In the genomic region with DNA sequence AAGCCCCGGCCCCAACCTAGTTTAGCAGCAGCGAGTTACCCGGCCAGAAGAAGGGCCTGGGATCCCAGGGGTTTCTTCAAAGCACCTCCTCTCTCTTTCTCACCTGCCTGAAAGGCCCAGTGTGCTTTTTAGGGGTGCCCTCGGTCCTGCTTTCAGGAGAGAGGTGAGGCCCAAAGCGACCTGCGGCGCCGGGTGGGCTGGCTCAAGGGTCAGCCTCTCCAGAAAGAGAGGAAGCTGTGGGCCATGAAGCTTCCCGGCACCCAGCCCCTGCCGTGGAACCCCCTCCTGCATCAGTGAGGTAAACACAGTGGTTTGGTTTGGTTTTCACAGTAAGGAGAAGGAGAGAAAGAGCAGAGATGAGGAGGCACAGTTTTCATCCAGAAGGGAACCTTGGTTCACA, we compare ENCODE assay signal across 21 cellular contexts. TPM values are rescaled to one million over a fixed set of nuclear protein-coding genes. Genes with fewer than 3 reads are reported as not detected.
A peak's percentile ranks its signal among the peaks of the same experiment; 100 is the strongest.
DNase-seq lines count a peak whose midpoint lies in the region; ATAC-seq, FAIRE-seq and TF ChIP-seq lines count a peak whose summit lies in the region.
"Had no signal": no experiment of that assay in that cellular context is flagged by ENCODE, and none has a peak within 500 bp of the region (broad histone marks: within the 10 kb centered on the region; RNA-seq: fewer than 3 reads in every experiment).

No MANE protein-coding gene starts in this region.

- no peaks in the 10 kb centered on the region for H3K9me3 Mint-ChIP-seq in osteocyte (ENCODE audit: unreplicated experiment)
- no peaks in the 10 kb centered on the region for H3K9me3 Mint-ChIP-seq in activated T-cell treated with anti-CD3 and anti-CD28 coated beads, Interleukin-2, amount 50 U/mL, for 4 hours
- H3K9me3 Mint-ChIP-seq: H9 had no signal

- intact Hi-C loops in thyroid gland (cut with DNase I): no loop called here
- intact Hi-C loops in gastrocnemius medialis (cut with DNase I; ENCODE audit: low total_unique reads): no loop called here

- H3K4me1 Mint-ChIP-seq in osteocyte (ENCODE audit: unreplicated experiment): peaks cover 26% of the 10 kb centered on the region
- peaks cover 30% of the 10 kb centered on the region for H3K4me1 Mint-ChIP-seq in activated T-cell treated with anti-CD3 and anti-CD28 coated beads, Interleukin-2, amount 50 U/mL, for 4 hours (ENCODE audit: low read depth)

- H3K79me1 ChIP-seq in H1 (ENCODE audit: low read depth, low read length): no peaks in the 10 kb centered on the region

- no peak for TF ChIP-seq EP300 in H1 (IDR thresholded peaks at IDR 0.05; ENCODE audit: borderline replicate concordance in 1 of 2, low read depth in 2 of 2, low read length in 2 of 2)

- H4K5ac ChIP-seq in H1 (ENCODE audit: insufficient read length, low read depth, low read length): no peak overlapping the region

- H3K36me3 Mint-ChIP-seq in osteocyte (ENCODE audit: unreplicated experiment): no peaks in the 10 kb centered on the region
- H3K36me3 Mint-ChIP-seq in activated T-cell treated with anti-CD3 and anti-CD28 coated beads, Interleukin-2, amount 50 U/mL, for 4 hours (ENCODE audit: insufficient read depth): no peaks in the 10 kb centered on the region
- H3K36me3 Mint-ChIP-seq: CD4-positive, alpha-beta memory T cell had no signal

- no peak overlapping the region for H2BK120ac ChIP-seq in H1 (replicated peaks; ENCODE audit: low read depth, low read length)

- H3K27ac Mint-ChIP-seq in osteocyte (ENCODE audit: unreplicated experiment): no peak overlapping the region
- H3K27ac Mint-ChIP-seq: CD4-positive, alpha-beta memory T cell; H9 had no signal

- no peak overlapping the region for H2BK15ac ChIP-seq in H1 (ENCODE audit: low read length)

- H3K56ac ChIP-seq in H1 (replicated peaks; ENCODE audit: insufficient read length, low read depth, low read length): no peak overlapping the region

- peaks cover 22% of the 10 kb centered on the region for H3K23me2 ChIP-seq in H1 (ENCODE audit: low read depth, low read length)

- no peak overlapping the region for H4K91ac ChIP-seq in H1 (replicated peaks; ENCODE audit: insufficient read length, low read length)

- H3K4me3 ChIP-seq in HUES48 (ENCODE audit: low read depth, low read length) (no peak overlapping the region), H1 (ENCODE audit: extremely low read depth in 1 of 4, insufficient read depth in 2 of 4, low read depth in 3 of 4, low read length in 4 of 4) (peak overlapping the region in 1 of 4 experiments; percentile 48; a peak in 1 of 8 replicates), thyroid gland (replicated peaks in 1 of 3) (no peak overlapping the region), gastrocnemius medialis (no peak overlapping the region)
- H3K4me3 ChIP-seq: A549, GM12878, GM23248 had no signal

- H3K36me3 ChIP-seq in HUES48 (ENCODE audit: control insufficient read depth, insufficient read depth, low read length) (no peaks in the 10 kb centered on the region), H1 (ENCODE audit: control insufficient read depth in 2 of 4, insufficient read depth in 4 of 4, low read length in 3 of 4) (peaks cover 0 to 9% (median 0%) of the 10 kb centered on the region in 4 experiments; a peak in 1 of 8 replicates), thyroid gland (no peaks in the 10 kb centered on the region), gastrocnemius medialis (no peaks in the 10 kb centered on the region)

- no peak for ATAC-seq in activated T-cell treated with anti-CD3 and anti-CD28 coated beads, Interleukin-2, amount 50 U/mL, for 4 hours
- no peak for ATAC-seq in gastrocnemius medialis
- ATAC-seq: A549, GM12878 had no signal

- TF ChIP-seq POLR2A in H1 (IDR thresholded peaks at IDR 0.05; ENCODE audit: control extremely low read depth in 1 of 2, low read depth in 2 of 2, low read length in 2 of 2): no peak
- TF ChIP-seq POLR2A in thyroid gland (IDR thresholded peaks at IDR 0.05): no peak
- TF ChIP-seq POLR2A in gastrocnemius medialis (IDR thresholded peaks at IDR 0.05): no peak

- no peaks in the 10 kb centered on the region for H3K79me2 ChIP-seq in H1 (ENCODE audit: control insufficient read depth in 1 of 2, insufficient read depth in 2 of 2, low read length in 2 of 2)

- H3K4me1 ChIP-seq in HUES48 (ENCODE audit: control insufficient read depth, insufficient read depth, low read length) (peaks cover 51% of the 10 kb centered on the region), H1 (replicated peaks in 1 of 4; ENCODE audit: control insufficient read depth in 3 of 4, insufficient read depth in 4 of 4, low read length in 3 of 4) (peaks cover 13 to 26% (median 20%) of the 10 kb centered on the region in 4 experiments), thyroid gland (peaks cover 20 to 21% of the 10 kb centered on the region in 2 donors), gastrocnemius medialis (peaks cover 10 to 21% of the 10 kb centered on the region in 2 donors)

- no peak overlapping the region; the same call in 1 of the 2 replicates for H3K18ac ChIP-seq in H1 (ENCODE audit: extremely low read depth, low read length)

- no peak overlapping the region for H3K14ac ChIP-seq in H1 (ENCODE audit: insufficient read length)

- H4K8ac ChIP-seq in H1 (ENCODE audit: extremely low read depth, insufficient read depth, low read length): no peak overlapping the region

- H2BK12ac ChIP-seq in H1 (ENCODE audit: low read depth, low read length): peak overlapping the region; percentile 18; the same call in 1 of the 2 replicates

- H3K4ac ChIP-seq in H1 (replicated peaks; ENCODE audit: insufficient read length, low read depth, low read length): no peak overlapping the region

- no peak overlapping the region for H3K9ac ChIP-seq in HUES48 (ENCODE audit: low read depth, low read length)
- no peak overlapping the region for H3K9ac ChIP-seq in H1 (replicated peaks in 1 of 4; ENCODE audit: extremely low read depth in 1 of 4, low read depth in 3 of 4, low read length in 3 of 4)
- H3K9ac ChIP-seq: GM23248 had no signal

- H3K4me3 Mint-ChIP-seq in osteocyte (ENCODE audit: unreplicated experiment): no peak overlapping the region
- H3K4me3 Mint-ChIP-seq in activated T-cell treated with anti-CD3 and anti-CD28 coated beads, Interleukin-2, amount 50 U/mL, for 4 hours: no peak overlapping the region
- H3K4me3 Mint-ChIP-seq: CD4-positive, alpha-beta memory T cell had no signal

- FAIRE-seq in H1 (lab: Jason Lieb, UNC): no peak
- FAIRE-seq: A549, GM12878, HTR-8/SVneo had no signal

- H2BK5ac ChIP-seq in H1 (ENCODE audit: low read depth, low read length): no peak overlapping the region; the same call in 1 of the 2 replicates

- H3K27ac ChIP-seq in HUES48 (ENCODE audit: low read depth, low read length) (peak overlapping the region; percentile 67), H1 (ENCODE audit: low read depth, low read length) (no peak overlapping the region), thyroid gland (no peak overlapping the region), gastrocnemius medialis (no peak overlapping the region)
- H3K27ac ChIP-seq: 22Rv1, A549, C4-2B, GM23248 had no signal

- CTCF ChIA-PET in GM10248 (lab: Yijun Ruan, JAX) (no interaction called here), H1 (lab: Charles Lee; ENCODE audit: partially characterized antibody) (interaction anchor here (0.6 to 2.7 kb wide), 5 partner anchors 10 to 936 kb away, joined by 3 to 12 read pairs (median 4); no protein-coding TSS in a partner anchor)

- H3K4me2 ChIP-seq in H1 (ENCODE audit: insufficient read depth in 1 of 2, low read depth in 2 of 2, low read length in 2 of 2): peak overlapping the region; percentile 70; a peak in 2 of 4 replicates
- H3K4me2 ChIP-seq: A549 had no signal

- H3K27me3 ChIP-seq in HUES48 (ENCODE audit: control insufficient read depth, insufficient read depth, low read length) (peaks cover 76% of the 10 kb centered on the region), H1 (replicated peaks in 1 of 4; ENCODE audit: control insufficient read depth in 3 of 4, extremely low read depth in 1 of 4, insufficient read depth in 3 of 4, low read length in 3 of 4) (peaks cover 34 to 64% (median 57%) of the 10 kb centered on the region in 4 experiments), thyroid gland (peaks cover 45% of the 10 kb centered on the region), gastrocnemius medialis (peaks cover 63 to 64% (median 64%) of the 10 kb centered on the region in 3 donors)

- H3K27me3 Mint-ChIP-seq in osteocyte (ENCODE audit: unreplicated experiment): peaks cover 76% of the 10 kb centered on the region
- peaks cover 68% of the 10 kb centered on the region for H3K27me3 Mint-ChIP-seq in activated T-cell treated with anti-CD3 and anti-CD28 coated beads, Interleukin-2, amount 50 U/mL, for 4 hours (ENCODE audit: low read depth)

- WGBS in H1 (ENCODE audit: extremely low coverage in 1 of 2, insufficient coverage in 1 of 2, insufficient read length in 1 of 2, insufficient replicate concordance in 2 of 2, low coverage in 1 of 2, low lambda C conversion rate in 2 of 2, missing lambda C conversion rate in 1 of 2), 2 experiments: 68% methylated on average over 10 of the region's 10 CpGs; no CpG with 5 or more reads in 1 of the 2 experiments
- WGBS in thyroid gland, 2 donors: 43 to 50% methylated on average over 10 of the region's 10 CpGs

- TF ChIP-seq CTCF in GM10248 (IDR thresholded peaks at IDR 0.05; ENCODE audit: control extremely low read depth, extremely low read depth, low read depth, missing control alignments) (no peak), H1 (IDR thresholded peaks at IDR 0.05; ENCODE audit: control extremely low read depth in 1 of 3, insufficient read depth in 1 of 3, low read depth in 1 of 3, low read length in 3 of 3) (no peak), osteocyte (IDR thresholded peaks at IDR 0.05) (no peak), thyroid gland (IDR thresholded peaks at IDR 0.05) (no peak), gastrocnemius medialis (IDR thresholded peaks at IDR 0.05 in 4 of 5, conservative IDR thresholded peaks at IDR 0.05 in 1 of 5) (no peak)

- H3K9me3 ChIP-seq in HUES48 (ENCODE audit: control insufficient read depth, insufficient read depth, low read length) (no peaks in the 10 kb centered on the region), H1 (ENCODE audit: insufficient read depth in 2 of 2, low read depth in 1 of 2, low read length in 1 of 2) (no peaks in the 10 kb centered on the region; a peak in 1 of 4 replicates), thyroid gland (no peaks in the 10 kb centered on the region), gastrocnemius medialis (no peaks in the 10 kb centered on the region)
- H3K9me3 ChIP-seq: A549 had no signal

- TF ChIP-seq RAD21 in H1 (IDR thresholded peaks at IDR 0.05 in 1 of 2, conservative IDR thresholded peaks at IDR 0.05 in 1 of 2; ENCODE audit: low read depth in 2 of 2, low read length in 2 of 2): no peak

- POLR2A ChIA-PET in GM10248 (lab: Yijun Ruan, JAX) (no interaction called here), H1 (lab: Charles Lee; ENCODE audit: partially characterized antibody) (interaction anchor here (0.9 to 1.6 kb wide), 4 partner anchors 8 to 14 kb away, joined by 3 to 5 read pairs (median 4); no protein-coding TSS in a partner anchor)

- H2AK5ac ChIP-seq in H1 (ENCODE audit: low read depth, low read length): no peak overlapping the region

- peak overlapping the region; percentile 80; the same call in 1 of the 2 replicates for H2BK20ac ChIP-seq in H1 (ENCODE audit: low read length)

- H3K23ac ChIP-seq in H1 (ENCODE audit: insufficient read length): no peak overlapping the region

- no peak overlapping the region for H2AFZ ChIP-seq in H1 (ENCODE audit: low read length)
- H2AFZ ChIP-seq: GM23248 had no signal

- in situ Hi-C loops in gastrocnemius medialis (cut with MboI; ENCODE audit: low sequenced_read_pairs in 4 of 4): no loop called here

- peak; percentile 11 for DNase-seq in GM10248 (ENCODE audit: extremely low spot score)
- DNase-seq in H1 (ENCODE audit: low read depth in 1 of 2, low spot score in 2 of 2): no peak
- DNase-seq in osteocyte (ENCODE audit: extremely low spot score, unreplicated experiment): peak; percentile 81
- DNase-seq in thyroid gland: no peak
- no peak for DNase-seq in activated T-cell treated with anti-CD3 and anti-CD28 coated beads, Interleukin-2, amount 50 U/mL, for 4 hours
- no peak for DNase-seq in gastrocnemius medialis
- DNase-seq: AML-193; CD4-positive, alpha-beta memory T cell; DMS153; DMS79; GDM1; GM23248; H9 had no signal

- H4K20me1 ChIP-seq in H1 (replicated peaks in 1 of 2; ENCODE audit: control insufficient read depth in 1 of 2, insufficient read depth in 2 of 2, low read length in 2 of 2): no peaks in the 10 kb centered on the region

RNA-seq across cellular contexts. Expression of a gene that starts 4.3 kb away (rescaled TPM):
- total RNA-seq in H1 (2021; fragmentation: NEBNext Ultra II Directional; extraction: Animal tissue kit (Norgen Biotek cat#: 25700)): 0.22 and 0.25 TPM in 2 replicates
- 0.15 and 0.30 TPM in 2 replicates for polyA plus RNA-seq in H1 (2011; rRNA removed)
- 0.17 TPM for polyA plus RNA-seq in H1 (2011; cell fraction: cytosol; rRNA removed)
- 0.20 TPM for polyA plus RNA-seq in H1 (2011; cell fraction: nucleus; rRNA removed)
- polyA plus RNA-seq in H1 (2012, experiment 1 of 2): 0.32 TPM in 1 of 4 replicates, not detected in the others
- polyA plus RNA-seq in H1 (2012, experiment 2 of 2): 0.13 TPM
- polyA plus RNA-seq in H1 (2013, experiment 1 of 2): 0.14 TPM
- polyA plus RNA-seq in H1 (2013, experiment 2 of 2): 0.13 TPM
- not detected in 2 replicates for polyA minus RNA-seq in H1 (2011; rRNA and poly(A)+ RNA removed)
- polyA minus RNA-seq in H1 (2011; cell fraction: cytosol; rRNA and poly(A)+ RNA removed): not detected
- 0.50 TPM for polyA minus RNA-seq in H1 (2011; cell fraction: nucleus; rRNA and poly(A)+ RNA removed)
- not detected in 2 replicates for total RNA-seq in osteocyte
- total RNA-seq in thyroid gland: not detected
- total RNA-seq in activated T-cell treated with anti-CD3 and anti-CD28 coated beads, Interleukin-2, amount 50 U/mL, for 4 hours: not detected
- not detected for total RNA-seq in gastrocnemius medialis
- total RNA-seq: CD4-positive, alpha-beta memory T cell; Daoy; GM12878; GM23248 had no signal
- polyA plus RNA-seq: A549; BJ; CD4-positive, alpha-beta memory T cell; GM12878; GM23248 had no signal

Comparison
In these comparisons a context has a peak if more than half of its experiments do, and no peak if none do; other contexts are left out.
1. DNase-seq: peak in GM10248 (single experiment) and osteocyte (single experiment); none in H1 (0 of 2), thyroid gland (0 of 2), activated T-cell treated with anti-CD3 and anti-CD28 coated beads, Interleukin-2, amount 50 U/mL, for 4 hours (single experiment) and gastrocnemius medialis (0 of 2).